24 cellular contexts compared by ENCODE assay signal in the genomic region with DNA sequence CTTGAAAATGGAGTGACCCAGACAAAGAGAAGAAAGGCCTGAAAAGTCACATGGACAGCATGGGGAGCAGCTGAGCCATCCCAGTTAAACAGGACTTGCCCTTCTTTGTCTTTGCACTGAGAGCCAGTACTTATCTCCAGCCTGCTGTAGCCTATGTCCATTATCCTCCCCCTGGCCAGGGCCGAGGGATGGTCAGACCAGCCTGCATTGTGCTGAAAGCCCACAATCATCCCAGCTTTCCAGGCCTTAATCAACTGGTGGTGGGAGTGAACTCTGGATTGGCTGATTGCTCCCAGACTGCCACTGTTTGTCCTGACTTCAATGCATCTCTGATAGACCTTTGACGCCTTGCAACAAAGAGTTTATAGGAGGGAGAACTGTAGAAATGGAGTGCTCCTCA.
DNase-seq lines count a peak whose midpoint lies in the region; ATAC-seq, FAIRE-seq and TF ChIP-seq lines count a peak whose summit lies in the region.
"Had no signal": no experiment of that assay in that cellular context is flagged by ENCODE, and none has a peak within 500 bp of the region (broad histone marks: within the 10 kb centered on the region; RNA-seq: fewer than 3 reads in every experiment).

No MANE protein-coding gene starts in this region.

- H2BK5ac ChIP-seq in H1 (ENCODE audit: low read depth, low read length) = no peak overlapping the region

- no peak overlapping the region for H2AK5ac ChIP-seq in H1 (ENCODE audit: low read depth, low read length)

- H3K18ac ChIP-seq in H1 (ENCODE audit: extremely low read depth, low read length) = no peak overlapping the region

- H3K36me3 Mint-ChIP-seq in neural progenitor cell = no peaks in the 10 kb centered on the region
- H3K36me3 Mint-ChIP-seq: CD8-positive, alpha-beta T cell had no signal

- TF ChIP-seq CTCF in DND-41 (IDR thresholded peaks at IDR 0.05; ENCODE audit: borderline replicate concordance, extremely low read depth, low read length, poor library complexity, severe bottlenecking) = no peak
- TF ChIP-seq CTCF in H1 (IDR thresholded peaks at IDR 0.05; ENCODE audit: control extremely low read depth in 1 of 3, insufficient read depth in 1 of 3, low read depth in 1 of 3, low read length in 3 of 3) = no peak
- TF ChIP-seq CTCF in kidney (IDR thresholded peaks at IDR 0.05; ENCODE audit: borderline replicate concordance, extremely low read depth, insufficient read depth) = no peak
- no peak for TF ChIP-seq CTCF in neural progenitor cell (IDR thresholded peaks at IDR 0.05)

- no peak overlapping the region for H3K4me2 ChIP-seq in DND-41 (ENCODE audit: insufficient read depth, low read length)
- H3K4me2 ChIP-seq in H1 (ENCODE audit: insufficient read depth in 1 of 2, low read depth in 2 of 2, low read length in 2 of 2) = no peak overlapping the region
- no peak overlapping the region for H3K4me2 ChIP-seq in neural progenitor cell
- H3K4me2 ChIP-seq: A549; BLaER1 treated with 17β-estradiol and CSF1 and Interleukin-3, amounts not matched to agents 10 nM and 100 nM had no signal

- H3K27me3 Mint-ChIP-seq in neural progenitor cell (ENCODE audit: insufficient read depth, low read depth) = no peaks in the 10 kb centered on the region
- H3K27me3 Mint-ChIP-seq: B cell; CD4-positive, alpha-beta T cell had no signal

- intact Hi-C loops in kidney (cut with DNase I) = no loop called here

- no peak overlapping the region for H2BK120ac ChIP-seq in H1 (replicated peaks; ENCODE audit: low read depth, low read length)

- no peak overlapping the region for H3K23ac ChIP-seq in H1 (ENCODE audit: insufficient read length)

- H2AFZ ChIP-seq in DND-41 (ENCODE audit: low read depth, low read length) (peak overlapping the region; percentile 47; the same call in 1 of the 2 replicates), H1 (ENCODE audit: low read length) (peak overlapping the region; percentile 53; the same call in 1 of the 2 replicates), neural progenitor cell (replicated peaks) (no peak overlapping the region)

- ATAC-seq in DND-41 (ENCODE audit: insufficient read depth, low read depth) (no peak), esophagus mucosa (no peak)
- ATAC-seq: A549; CD8-positive, alpha-beta T cell; GM12878 had no signal

- no peak for TF ChIP-seq POLR2A in H1 (IDR thresholded peaks at IDR 0.05; ENCODE audit: control extremely low read depth in 1 of 2, low read depth in 2 of 2, low read length in 2 of 2)

- H3K4ac ChIP-seq in H1 (replicated peaks; ENCODE audit: insufficient read length, low read depth, low read length) = no peak overlapping the region

- FAIRE-seq in H1 (lab: Jason Lieb, UNC) = no peak
- no peak for FAIRE-seq in kidney (lab: Jason Lieb, UNC)
- FAIRE-seq in HTR-8/SVneo (lab: Jason Lieb, UNC) = no peak
- FAIRE-seq: A549, D721Med, GM12878, GM12892, GM18507 had no signal

- no peak overlapping the region for H3K56ac ChIP-seq in H1 (replicated peaks; ENCODE audit: insufficient read length, low read depth, low read length)

- no peak for DNase-seq in DND-41
- no peak for DNase-seq in H1 (ENCODE audit: low read depth in 1 of 2, low spot score in 2 of 2)
- DNase-seq in kidney = peak; percentile 56
- peak; percentile 12 for DNase-seq in neural progenitor cell (ENCODE audit: low spot score)
- no peak for DNase-seq in T-helper 1 cell
- no peak for DNase-seq in HTR-8/SVneo (ENCODE audit: insufficient read length, low spot score)
- DNase-seq: AML-193; Caco-2; Calu3; CD4-positive, alpha-beta T cell; CD8-positive, alpha-beta T cell; DMS79 treated with DMSO at 0.1 percent for 48 hours; EL; GDM1 had no signal

- no peak overlapping the region for H3K9ac ChIP-seq in DND-41 (ENCODE audit: low read depth, low read length)
- H3K9ac ChIP-seq in H1 (replicated peaks in 1 of 4; ENCODE audit: extremely low read depth in 1 of 4, low read depth in 3 of 4, low read length in 3 of 4) = no peak overlapping the region
- no peak overlapping the region for H3K9ac ChIP-seq in kidney (ENCODE audit: low read length in 2 of 2)
- no peak overlapping the region for H3K9ac ChIP-seq in neural progenitor cell
- H3K9ac ChIP-seq: BLaER1 treated with 17β-estradiol and CSF1 and Interleukin-3, amounts not matched to agents 10 nM and 100 nM had no signal

- H2BK15ac ChIP-seq in H1 (ENCODE audit: low read length) = no peak overlapping the region

- H3K4me3 Mint-ChIP-seq in neural progenitor cell = no peak overlapping the region
- H3K4me3 Mint-ChIP-seq: B cell; CD4-positive, alpha-beta T cell; CD8-positive, alpha-beta T cell had no signal

- H3K23me2 ChIP-seq in H1 (ENCODE audit: low read depth, low read length) = no peaks in the 10 kb centered on the region; the same call in 1 of the 2 replicates

- no peak for TF ChIP-seq EP300 in H1 (IDR thresholded peaks at IDR 0.05; ENCODE audit: borderline replicate concordance in 1 of 2, low read depth in 2 of 2, low read length in 2 of 2)

- no peaks in the 10 kb centered on the region for H3K36me3 ChIP-seq in DND-41 (ENCODE audit: insufficient read depth, low read length)
- H3K36me3 ChIP-seq in H1 (ENCODE audit: control insufficient read depth in 2 of 4, insufficient read depth in 4 of 4, low read length in 3 of 4) = no peaks in the 10 kb centered on the region; a peak in 1 of 8 replicates
- H3K36me3 ChIP-seq in kidney (ENCODE audit: control insufficient read depth in 1 of 2, insufficient read depth in 2 of 2, low read length in 2 of 2) = no peaks in the 10 kb centered on the region
- H3K36me3 ChIP-seq in neural progenitor cell = no peaks in the 10 kb centered on the region
- H3K36me3 ChIP-seq: BLaER1 treated with 17β-estradiol and CSF1 and Interleukin-3, amounts not matched to agents 10 nM and 100 nM had no signal

- H3K4me3 ChIP-seq in DND-41 (ENCODE audit: low read depth in 1 of 2, low read length in 2 of 2) = no peak overlapping the region
- H3K4me3 ChIP-seq in H1 (ENCODE audit: extremely low read depth in 1 of 4, insufficient read depth in 2 of 4, low read depth in 3 of 4, low read length in 4 of 4) = no peak overlapping the region
- no peak overlapping the region for H3K4me3 ChIP-seq in kidney (ENCODE audit: low read length in 2 of 2)
- no peak overlapping the region for H3K4me3 ChIP-seq in neural progenitor cell
- H3K4me3 ChIP-seq: A549; BLaER1 treated with 17β-estradiol and CSF1 and Interleukin-3, amounts not matched to agents 10 nM and 100 nM; GM12878 had no signal

- no peak overlapping the region for H3K27ac Mint-ChIP-seq in neural progenitor cell
- H3K27ac Mint-ChIP-seq: B cell; CD4-positive, alpha-beta T cell; CD8-positive, alpha-beta T cell had no signal

- no peaks in the 10 kb centered on the region for H3K79me1 ChIP-seq in H1 (ENCODE audit: low read depth, low read length)

- POLR2A ChIA-PET in H1 (lab: Charles Lee; ENCODE audit: partially characterized antibody) = no interaction called here

- no peak overlapping the region for H4K8ac ChIP-seq in H1 (ENCODE audit: extremely low read depth, insufficient read depth, low read length)

- no peaks in the 10 kb centered on the region for H3K4me1 Mint-ChIP-seq in neural progenitor cell
- H3K4me1 Mint-ChIP-seq: B cell had no signal

- no peaks in the 10 kb centered on the region for H3K9me3 Mint-ChIP-seq in neural progenitor cell

- no peak overlapping the region for H2BK20ac ChIP-seq in H1 (ENCODE audit: low read length)

- no peaks in the 10 kb centered on the region for H3K9me3 ChIP-seq in DND-41 (ENCODE audit: insufficient read depth, low read length, severe bottlenecking)
- no peaks in the 10 kb centered on the region; a peak in 1 of 4 replicates for H3K9me3 ChIP-seq in H1 (ENCODE audit: insufficient read depth in 2 of 2, low read depth in 1 of 2, low read length in 1 of 2)
- H3K9me3 ChIP-seq in kidney (ENCODE audit: control insufficient read depth in 1 of 2, low read length in 2 of 2) = peaks cover 0 to 4% of the 10 kb centered on the region in 2 donors
- H3K9me3 ChIP-seq in neural progenitor cell (ENCODE audit: low read depth) = no peaks in the 10 kb centered on the region
- H3K9me3 ChIP-seq: A549; BLaER1 treated with 17β-estradiol and CSF1 and Interleukin-3, amounts not matched to agents 10 nM and 100 nM; Caco-2 had no signal

- no peak overlapping the region for H2BK12ac ChIP-seq in H1 (ENCODE audit: low read depth, low read length)

- no peaks in the 10 kb centered on the region for H3F3A ChIP-seq in neural progenitor cell (ENCODE audit: low read depth)

- no peak for TF ChIP-seq RAD21 in H1 (IDR thresholded peaks at IDR 0.05 in 1 of 2, conservative IDR thresholded peaks at IDR 0.05 in 1 of 2; ENCODE audit: low read depth in 2 of 2, low read length in 2 of 2)

- no peaks in the 10 kb centered on the region for H3K27me3 ChIP-seq in DND-41 (ENCODE audit: insufficient read depth, low read length, poor library complexity)
- no peaks in the 10 kb centered on the region for H3K27me3 ChIP-seq in H1 (replicated peaks in 1 of 4; ENCODE audit: control insufficient read depth in 3 of 4, extremely low read depth in 1 of 4, insufficient read depth in 3 of 4, low read length in 3 of 4)
- no peaks in the 10 kb centered on the region for H3K27me3 ChIP-seq in neural progenitor cell
- H3K27me3 ChIP-seq: BLaER1 treated with 17β-estradiol and CSF1 and Interleukin-3, amounts not matched to agents 10 nM and 100 nM had no signal

- H3K27ac ChIP-seq in DND-41 (ENCODE audit: low read length) (no peak overlapping the region), H1 (ENCODE audit: low read depth, low read length) (no peak overlapping the region), kidney (ENCODE audit: low read depth in 2 of 2, low read length in 2 of 2) (no peak overlapping the region), neural progenitor cell (no peak overlapping the region)
- H3K27ac ChIP-seq: 22Rv1; A549; BLaER1 treated with 17β-estradiol and CSF1 and Interleukin-3, amounts not matched to agents 10 nM and 100 nM; C4-2B had no signal

- H3K4me1 ChIP-seq in DND-41 (ENCODE audit: insufficient read depth, low read length) = no peaks in the 10 kb centered on the region
- H3K4me1 ChIP-seq in H1 (replicated peaks in 1 of 4; ENCODE audit: control insufficient read depth in 3 of 4, insufficient read depth in 4 of 4, low read length in 3 of 4) = no peaks in the 10 kb centered on the region
- no peaks in the 10 kb centered on the region for H3K4me1 ChIP-seq in kidney (ENCODE audit: control insufficient read depth in 1 of 2, insufficient read depth in 1 of 2, low read depth in 1 of 2, low read length in 2 of 2)
- H3K4me1 ChIP-seq in neural progenitor cell = no peaks in the 10 kb centered on the region
- H3K4me1 ChIP-seq: A549; BLaER1 treated with 17β-estradiol and CSF1 and Interleukin-3, amounts not matched to agents 10 nM and 100 nM; Caco-2 had no signal

- H4K91ac ChIP-seq in H1 (replicated peaks; ENCODE audit: insufficient read length, low read length) = no peak overlapping the region

- H3K14ac ChIP-seq in H1 (ENCODE audit: insufficient read length) = no peak overlapping the region

- CTCF ChIA-PET in H1 (lab: Charles Lee; ENCODE audit: partially characterized antibody) = interaction anchor here (1.1 kb wide), 1 partner anchor 209 kb away, joined by 4 read pairs; no protein-coding TSS in a partner anchor

- H4K20me1 ChIP-seq in DND-41 (ENCODE audit: insufficient read depth, low read length) (no peaks in the 10 kb centered on the region), H1 (replicated peaks in 1 of 2; ENCODE audit: control insufficient read depth in 1 of 2, insufficient read depth in 2 of 2, low read length in 2 of 2) (no peaks in the 10 kb centered on the region), neural progenitor cell (ENCODE audit: low read depth) (no peaks in the 10 kb centered on the region)
- H4K20me1 ChIP-seq: BLaER1 treated with 17β-estradiol and CSF1 and Interleukin-3, amounts not matched to agents 10 nM and 100 nM had no signal

- 85% methylated on average over 2 of the region's 2 CpGs; no CpG with 5 or more reads in 1 of the 2 experiments for WGBS in H1 (ENCODE audit: extremely low coverage in 1 of 2, insufficient coverage in 1 of 2, insufficient read length in 1 of 2, insufficient replicate concordance in 2 of 2, low coverage in 1 of 2, low lambda C conversion rate in 2 of 2, missing lambda C conversion rate in 1 of 2), 2 experiments

- no peaks in the 10 kb centered on the region for H3K79me2 ChIP-seq in DND-41 (ENCODE audit: insufficient read depth, low read length)
- no peaks in the 10 kb centered on the region for H3K79me2 ChIP-seq in H1 (ENCODE audit: control insufficient read depth in 1 of 2, insufficient read depth in 2 of 2, low read length in 2 of 2)
- H3K79me2 ChIP-seq in neural progenitor cell (ENCODE audit: low read depth) = no peaks in the 10 kb centered on the region

- H4K5ac ChIP-seq in H1 (ENCODE audit: insufficient read length, low read depth, low read length) = no peak overlapping the region

Comparison
In these comparisons a context has a peak if more than half of its experiments do, and no peak if none do; other contexts are left out.
1. DNase-seq: peak in kidney (single experiment) and neural progenitor cell (single experiment); none in DND-41 (single experiment), H1 (0 of 2), T-helper 1 cell (0 of 5) and HTR-8/SVneo (single experiment).